11 cellular contexts compared by ENCODE assay signal in the genomic region with DNA sequence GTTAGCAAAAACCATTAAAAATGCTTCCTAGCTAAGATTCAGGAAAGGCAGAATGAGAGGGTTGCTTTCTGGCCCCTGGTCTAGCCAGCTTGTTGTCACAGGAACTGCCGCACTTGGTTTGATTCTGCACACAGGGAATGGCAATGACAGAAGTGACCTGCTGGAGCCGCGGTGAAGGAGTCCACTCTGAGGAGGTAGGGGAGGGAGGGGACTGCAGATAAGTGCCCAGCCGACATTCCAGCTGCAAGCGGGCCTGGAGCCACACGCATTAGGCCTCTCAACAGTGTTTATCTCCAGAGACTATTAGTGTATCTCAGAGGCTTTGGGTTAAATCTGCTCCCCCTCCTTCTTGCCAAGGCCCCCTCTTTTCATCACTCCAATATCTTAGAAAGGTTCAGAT.
DNase-seq lines count a peak whose midpoint lies in the region; ATAC-seq and TF ChIP-seq lines count a peak whose summit lies in the region.
"Had no signal": no experiment of that assay in that cellular context is flagged by ENCODE, and none has a peak within 500 bp of the region (broad histone marks: within the 10 kb centered on the region; RNA-seq: fewer than 3 reads in every experiment).

No MANE protein-coding gene starts in this region.

- peak in 2 of 3 experiments; percentile 14 to 54 for DNase-seq in NCI-H1417 (lab: John Stamatoyannopoulos, UW)
- no peak for DNase-seq in NCI-H1417 treated with DMSO at 0.1 percent for 48 hours (lab: John Stamatoyannopoulos, UW)
- DNase-seq in NCI-H146 (lab: John Stamatoyannopoulos, UW): peak; percentile 13
- no peak for DNase-seq in effector memory CD8-positive, alpha-beta T cell
- peak; percentile 22 for DNase-seq in nephron progenitor cell
- DNase-seq in OCI-M1 (lab: John Stamatoyannopoulos, UW): no peak
- DNase-seq in NAMALWA (ENCODE audit: low spot score): no peak
- no peak for DNase-seq in NCI-H446 (lab: John Stamatoyannopoulos, UW)
- DNase-seq: HFFc6 had no signal

- TF ChIP-seq CTCF in nephron progenitor cell (IDR thresholded peaks at IDR 0.05): no peak

- no peaks in the 10 kb centered on the region for H3K27me3 Mint-ChIP-seq in effector memory CD8-positive, alpha-beta T cell
- H3K27me3 Mint-ChIP-seq in nephron progenitor cell (ENCODE audit: low read depth, poor library complexity): no peaks in the 10 kb centered on the region

- peaks cover 75 to 83% of the 10 kb centered on the region in 2 donors for H3K4me1 Mint-ChIP-seq in effector memory CD8-positive, alpha-beta T cell (ENCODE audit: low read depth in 2 of 2)
- H3K4me1 Mint-ChIP-seq in nephron progenitor cell: peaks cover 34% of the 10 kb centered on the region

- no peak for ATAC-seq in effector memory CD8-positive, alpha-beta T cell (replicated peaks)
- ATAC-seq: A549, K562 had no signal

- peak overlapping the region; percentile 63 to 75 for H3K4me3 Mint-ChIP-seq in effector memory CD8-positive, alpha-beta T cell
- no peak overlapping the region for H3K4me3 Mint-ChIP-seq in nephron progenitor cell
- H3K4me3 Mint-ChIP-seq: HFFc6 had no signal

- no peaks in the 10 kb centered on the region for H3K9me3 Mint-ChIP-seq in effector memory CD8-positive, alpha-beta T cell
- H3K9me3 Mint-ChIP-seq in nephron progenitor cell: no peaks in the 10 kb centered on the region
- H3K9me3 Mint-ChIP-seq: HFFc6 had no signal

- peak overlapping the region; percentile 71 to 95 for H3K27ac Mint-ChIP-seq in effector memory CD8-positive, alpha-beta T cell
- H3K27ac Mint-ChIP-seq in nephron progenitor cell: no peak overlapping the region
- H3K27ac Mint-ChIP-seq: HFFc6 had no signal

- H3K36me3 Mint-ChIP-seq in effector memory CD8-positive, alpha-beta T cell (ENCODE audit: insufficient read depth): peaks cover 8% of the 10 kb centered on the region
- peaks cover 17% of the 10 kb centered on the region for H3K36me3 Mint-ChIP-seq in nephron progenitor cell (ENCODE audit: low read depth)

Comparison
In these comparisons a context has a peak if more than half of its experiments do, and no peak if none do; other contexts are left out.
1. DNase-seq: peak in NCI-H1417 (2 of 3), NCI-H146 (single experiment) and nephron progenitor cell (single experiment); none in NCI-H1417 treated with DMSO at 0.1 percent for 48 hours (single experiment), effector memory CD8-positive, alpha-beta T cell (0 of 3), OCI-M1 (single experiment), NAMALWA (single experiment) and NCI-H446 (0 of 2).